ENCODE assay signal across 20 cellular contexts in the genomic region with DNA sequence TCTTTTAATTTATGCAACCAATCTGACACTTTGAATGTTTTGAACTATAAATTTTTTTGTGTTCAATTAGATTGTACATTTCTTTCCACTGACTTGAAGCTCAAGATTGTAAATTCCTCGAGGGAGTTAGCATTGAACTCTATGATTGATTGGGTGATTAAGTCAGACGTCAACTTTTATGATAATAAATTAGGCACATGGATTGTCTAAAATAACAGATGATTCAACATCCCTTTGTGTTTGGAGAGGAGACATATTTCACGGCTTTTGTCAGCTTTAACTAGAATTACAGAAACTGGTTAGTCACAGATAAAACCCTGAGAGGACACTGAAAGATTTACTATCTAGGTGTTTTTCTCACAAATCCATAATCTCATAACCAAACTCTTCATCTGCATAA. TPM values are rescaled to one million over a fixed set of nuclear protein-coding genes. Genes with fewer than 3 reads are reported as not detected.
DNase-seq lines count a peak whose midpoint lies in the region; ATAC-seq and TF ChIP-seq lines count a peak whose summit lies in the region.
"Had no signal": no experiment of that assay in that cellular context is flagged by ENCODE, and none has a peak within 500 bp of the region (broad histone marks: within the 10 kb centered on the region; RNA-seq: fewer than 3 reads in every experiment).

No MANE protein-coding gene starts in this region.

- no peaks in the 10 kb centered on the region for H3K4me1 Mint-ChIP-seq in stimulated activated memory B cell treated with anti-CD40 and anti-IgM and Interleukin-4, amounts not matched to agents 10 μg/mL and 1 μg/mL and 100 μg/mL, for 72 hours
- H3K4me1 Mint-ChIP-seq: brain had no signal

- H3K4me2 ChIP-seq in osteoblast (ENCODE audit: insufficient read depth, low read length), result no peak overlapping the region
- H3K4me2 ChIP-seq: BLaER1 treated with 17β-estradiol and CSF1 and Interleukin-3, amounts not matched to agents 10 nM and 100 nM had no signal

- no peaks in the 10 kb centered on the region for H3K9me3 ChIP-seq in osteoblast (ENCODE audit: low read depth, low read length)
- H3K9me3 ChIP-seq: BLaER1 treated with 17β-estradiol and CSF1 and Interleukin-3, amounts not matched to agents 10 nM and 100 nM; neutrophil; testis had no signal

- H3K9me3 Mint-ChIP-seq in stimulated activated memory B cell treated with anti-CD40 and anti-IgM and Interleukin-4, amounts not matched to agents 10 μg/mL and 1 μg/mL and 100 μg/mL, for 72 hours, result no peaks in the 10 kb centered on the region
- H3K9me3 Mint-ChIP-seq: activated naive CD4-positive, alpha-beta T cell treated with anti-CD3 and anti-CD28 coated beads for 36 hours; brain; dendritic cell treated with granulocyte-macrophage colony-stimulating factor and Interleukin-4, amounts not matched to agents 40 ng/mL and 50 ng/mL, for 4 days had no signal

- no peak overlapping the region for H2AFZ ChIP-seq in osteoblast (ENCODE audit: low read length)

- TF ChIP-seq CTCF in epithelial cell of esophagus (IDR thresholded peaks at IDR 0.05; ENCODE audit: insufficient read depth, low read depth, low read length, missing control alignments), result no peak
- no peak for TF ChIP-seq CTCF in osteoblast (IDR thresholded peaks at IDR 0.05; ENCODE audit: extremely low read depth, low read depth, low read length)

- H3K36me3 Mint-ChIP-seq in stimulated activated memory B cell treated with anti-CD40 and anti-IgM and Interleukin-4, amounts not matched to agents 10 μg/mL and 1 μg/mL and 100 μg/mL, for 72 hours, result no peaks in the 10 kb centered on the region
- H3K36me3 Mint-ChIP-seq: brain had no signal

- no peaks in the 10 kb centered on the region for H3K79me2 ChIP-seq in osteoblast (ENCODE audit: insufficient read depth, low read length)

- H3K27ac ChIP-seq in osteoblast (ENCODE audit: low read depth, low read length), result peak overlapping the region; percentile 3
- H3K27ac ChIP-seq: BLaER1 treated with 17β-estradiol and CSF1 and Interleukin-3, amounts not matched to agents 10 nM and 100 nM; neutrophil; testis had no signal

- H3K27me3 Mint-ChIP-seq in stimulated activated memory B cell treated with anti-CD40 and anti-IgM and Interleukin-4, amounts not matched to agents 10 μg/mL and 1 μg/mL and 100 μg/mL, for 72 hours, result no peaks in the 10 kb centered on the region

- ATAC-seq in stimulated activated memory B cell treated with anti-CD40 and anti-IgM and Interleukin-4, amounts not matched to agents 10 μg/mL and 1 μg/mL and 100 μg/mL, for 72 hours, result no peak
- ATAC-seq: right cardiac atrium had no signal

- DNase-seq in EH (ENCODE audit: low read depth) (peak; percentile 85), LHCN-M2 (ENCODE audit: low read depth) (peak; percentile 43), epithelial cell of esophagus (ENCODE audit: low read depth) (peak; percentile 81), osteoblast (ENCODE audit: insufficient read length, low spot score, missing footprints) (peak; percentile 13), H4 (ENCODE audit: low spot score) (no peak), NCI-H2171 treated with DMSO at 0.1 percent for 48 hours (lab: John Stamatoyannopoulos, UW) (no peak), SKM-1 treated with dmso at 0.1 percent for 144 hours (lab: John Stamatoyannopoulos, UW; ENCODE audit: unreplicated experiment) (no peak)
- DNase-seq: activated naive CD4-positive, alpha-beta T cell treated with anti-CD3 and anti-CD28 coated beads for 36 hours; hippocampal formation; right cardiac atrium; Right ventricle myocardium superior; testis had no signal

- no peak overlapping the region for H3K27ac Mint-ChIP-seq in stimulated activated memory B cell treated with anti-CD40 and anti-IgM and Interleukin-4, amounts not matched to agents 10 μg/mL and 1 μg/mL and 100 μg/mL, for 72 hours
- H3K27ac Mint-ChIP-seq: activated naive CD4-positive, alpha-beta T cell treated with anti-CD3 and anti-CD28 coated beads for 36 hours; brain; dendritic cell treated with granulocyte-macrophage colony-stimulating factor and Interleukin-4, amounts not matched to agents 40 ng/mL and 50 ng/mL, for 4 days had no signal

- peaks cover 42% of the 10 kb centered on the region for H3K36me3 ChIP-seq in osteoblast (ENCODE audit: insufficient read depth, low read length)
- H3K36me3 ChIP-seq: BLaER1 treated with 17β-estradiol and CSF1 and Interleukin-3, amounts not matched to agents 10 nM and 100 nM; neutrophil had no signal

- no peak overlapping the region for H3K4me3 Mint-ChIP-seq in stimulated activated memory B cell treated with anti-CD40 and anti-IgM and Interleukin-4, amounts not matched to agents 10 μg/mL and 1 μg/mL and 100 μg/mL, for 72 hours
- H3K4me3 Mint-ChIP-seq: activated naive CD4-positive, alpha-beta T cell treated with anti-CD3 and anti-CD28 coated beads for 36 hours; brain; dendritic cell treated with granulocyte-macrophage colony-stimulating factor and Interleukin-4, amounts not matched to agents 40 ng/mL and 50 ng/mL, for 4 days had no signal

- no peaks in the 10 kb centered on the region for H3K27me3 ChIP-seq in osteoblast (ENCODE audit: insufficient read depth, low read length)
- H3K27me3 ChIP-seq: BLaER1 treated with 17β-estradiol and CSF1 and Interleukin-3, amounts not matched to agents 10 nM and 100 nM; testis had no signal

- no peaks in the 10 kb centered on the region for H4K20me1 ChIP-seq in osteoblast (ENCODE audit: insufficient read depth, low read length)
- H4K20me1 ChIP-seq: BLaER1 treated with 17β-estradiol and CSF1 and Interleukin-3, amounts not matched to agents 10 nM and 100 nM had no signal

- peaks cover 15% of the 10 kb centered on the region for H3K4me1 ChIP-seq in osteoblast (ENCODE audit: insufficient read depth, low read length)
- H3K4me1 ChIP-seq: BLaER1 treated with 17β-estradiol and CSF1 and Interleukin-3, amounts not matched to agents 10 nM and 100 nM; testis had no signal

- H3K4me3 ChIP-seq in epithelial cell of esophagus (ENCODE audit: low read length) (no peak overlapping the region), osteoblast (ENCODE audit: insufficient read depth, low read length) (no peak overlapping the region)
- H3K4me3 ChIP-seq: BLaER1 treated with 17β-estradiol and CSF1 and Interleukin-3, amounts not matched to agents 10 nM and 100 nM; testis had no signal

RNA-seq across cellular contexts. Expression of gene TXNDC8, which starts 32.7 kb away (rescaled TPM):
- total RNA-seq in LHCN-M2 (2014; rRNA removed), result not detected in 2 replicates
- polyA plus RNA-seq in LHCN-M2 (2012), result not detected
- total RNA-seq in osteoblast, result not detected in 2 replicates
- total RNA-seq in H4 (2014; rRNA removed; shearing (Covaris generic)), result not detected in 2 replicates
- total RNA-seq: activated naive CD4-positive, alpha-beta T cell treated with anti-CD3 and anti-CD28 coated beads for 36 hours; mononuclear cell; right cardiac atrium; Right ventricle myocardium superior; T-helper 2 cell treated with Interferon-gamma antibody and Interleukin-4, amounts not matched to agents 100 ng/mL and 5 ng/mL, for 36 hours had no signal
- polyA plus RNA-seq: esophagus, right cardiac atrium had no signal

Comparison
In these comparisons a context has a peak if more than half of its experiments do, and no peak if none do; other contexts are left out.
1. DNase-seq: peak in EH (single experiment), LHCN-M2 (single experiment), epithelial cell of esophagus (single experiment) and osteoblast (single experiment); none in H4 (single experiment), NCI-H2171 treated with DMSO at 0.1 percent for 48 hours (single experiment) and SKM-1 treated with dmso at 0.1 percent for 144 hours (single experiment).